ENCODE assay signal across 1 cellular context in the genomic region with DNA sequence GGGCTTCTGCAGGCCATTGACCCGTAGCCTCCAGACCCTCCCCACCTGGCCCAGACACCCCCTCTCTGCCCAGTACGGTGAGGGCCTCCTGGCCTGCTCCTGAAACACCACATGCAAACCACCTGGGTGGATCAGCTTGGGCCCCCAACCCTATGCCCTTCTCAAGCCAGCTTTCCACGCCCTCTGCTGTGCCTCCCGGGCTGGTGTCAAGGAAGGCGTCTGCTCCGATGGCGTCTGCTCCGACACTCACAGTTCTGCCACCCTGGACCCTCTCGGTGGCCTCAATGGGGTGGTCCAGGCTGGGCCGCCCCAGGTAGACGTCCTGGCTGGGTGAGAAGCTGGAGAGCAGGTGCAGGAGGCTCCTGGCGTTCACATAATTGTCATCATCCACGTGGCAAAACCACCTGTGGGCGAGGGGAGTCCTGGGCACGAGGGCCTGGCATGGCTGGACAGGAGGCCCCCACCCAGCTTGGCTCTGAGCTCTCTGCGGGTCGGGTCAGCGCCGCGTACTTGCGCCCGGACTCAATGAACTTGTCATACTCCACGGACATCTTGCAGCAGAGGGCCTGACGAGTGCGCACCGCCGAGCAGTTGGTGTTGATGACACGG.
A peak's percentile ranks its signal among the peaks of the same experiment; 100 is the strongest.
TF ChIP-seq lines count a peak whose summit lies in the region.

No MANE protein-coding gene starts in this region.

TF ChIP-seq in HEK293, 187 proteins besides CTCF, POLR2A, EP300 and RAD21 (continued from another document):
- peak; percentile 32; the same call in 1 of the 2 replicates for TF ChIP-seq SCRT1 (tag by site-specific recombination; IDR thresholded peaks at IDR 0.05; ENCODE audit: borderline replicate concordance)
- TF ChIP-seq, protein P1, sequence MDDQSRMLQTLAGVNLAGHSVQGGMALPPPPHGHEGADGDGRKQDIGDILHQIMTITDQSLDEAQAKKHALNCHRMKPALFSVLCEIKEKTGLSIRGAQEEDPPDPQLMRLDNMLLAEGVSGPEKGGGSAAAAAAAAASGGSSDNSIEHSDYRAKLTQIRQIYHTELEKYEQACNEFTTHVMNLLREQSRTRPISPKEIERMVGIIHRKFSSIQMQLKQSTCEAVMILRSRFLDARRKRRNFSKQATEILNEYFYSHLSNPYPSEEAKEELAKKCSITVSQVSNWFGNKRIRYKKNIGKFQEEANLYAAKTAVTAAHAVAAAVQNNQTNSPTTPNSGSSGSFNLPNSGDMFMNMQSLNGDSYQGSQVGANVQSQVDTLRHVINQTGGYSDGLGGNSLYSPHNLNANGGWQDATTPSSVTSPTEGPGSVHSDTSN (CRISPR knock-in tag; IDR thresholded peaks at IDR 0.05): 0 out of 2 replicates have a peak, but pooled peaks have one; percentile 34
